Comparison of ENCODE assay signal across 13 cellular contexts in the genomic region with DNA sequence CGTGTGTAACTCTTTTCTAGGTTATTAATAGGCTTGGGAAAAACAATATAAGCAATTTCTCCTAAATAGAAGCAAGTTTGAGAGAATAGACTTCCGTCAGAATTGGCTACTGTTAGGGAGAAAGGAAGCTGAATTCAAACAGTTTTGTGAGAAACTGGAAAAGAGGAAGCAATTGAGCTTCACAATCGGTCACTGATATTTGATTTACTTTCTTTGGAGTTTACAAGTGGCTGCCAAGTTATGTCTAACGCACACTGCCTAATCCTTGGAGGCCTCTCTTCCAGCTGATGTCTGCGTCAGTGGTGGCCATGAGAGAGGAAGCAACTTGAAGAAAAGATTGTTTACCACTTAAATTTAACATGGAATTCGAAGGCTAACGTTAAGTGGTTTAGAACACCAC.
A peak's percentile ranks its signal among the peaks of the same experiment; 100 is the strongest.
DNase-seq lines count a peak whose midpoint lies in the region; ATAC-seq and TF ChIP-seq lines count a peak whose summit lies in the region.
"Had no signal": no experiment of that assay in that cellular context is flagged by ENCODE, and none has a peak within 500 bp of the region (broad histone marks: within the 10 kb centered on the region; RNA-seq: fewer than 3 reads in every experiment).

No MANE protein-coding gene starts in this region.

- CTCF ChIA-PET in IMR-90 (lab: Yijun Ruan, JAX) = no interaction called here

- no peak overlapping the region for H2BK120ac ChIP-seq in IMR-90 (ENCODE audit: low read depth, low read length)

- H3K27me3 ChIP-seq in IMR-90 (ENCODE audit: control insufficient read depth, insufficient read depth, low read length) (peaks cover 2% of the 10 kb centered on the region; the same call in 1 of the 2 replicates), body of pancreas (no peaks in the 10 kb centered on the region)
- H3K27me3 ChIP-seq: tibial nerve had no signal

- POLR2A ChIA-PET in IMR-90 (lab: Charles Lee; ENCODE audit: unreplicated experiment) = interaction anchor here (0.6 kb wide), 1 partner anchor 489 kb away, joined by 3 read pairs; no protein-coding TSS in a partner anchor

- H3K4ac ChIP-seq in IMR-90 (ENCODE audit: low read depth, low read length) = no peak overlapping the region

- H3K9me3 ChIP-seq in IMR-90 (ENCODE audit: control insufficient read depth, insufficient read depth, low read length) (no peaks in the 10 kb centered on the region), body of pancreas (no peaks in the 10 kb centered on the region)
- H3K9me3 ChIP-seq: tibial nerve had no signal

- in situ Hi-C loops in IMR-90 (cut with MboI; ENCODE audit: low sequenced_read_pairs) = no loop called here

- no peak for TF ChIP-seq RAD21 in IMR-90 (IDR thresholded peaks at IDR 0.05; ENCODE audit: low read length)

- H3K4me3 ChIP-seq in IMR-90 (ENCODE audit: insufficient read depth, low read depth, low read length) (no peak overlapping the region), body of pancreas (no peak overlapping the region)
- H3K4me3 ChIP-seq: tibial nerve had no signal

- no peaks in the 10 kb centered on the region for H3K36me3 ChIP-seq in IMR-90 (ENCODE audit: control insufficient read depth, insufficient read depth, low read length)
- no peaks in the 10 kb centered on the region for H3K36me3 ChIP-seq in body of pancreas (replicated peaks in 1 of 2; ENCODE audit: insufficient read depth in 1 of 2, low read depth in 2 of 2)
- H3K36me3 ChIP-seq: tibial nerve had no signal

- H3K4me2 ChIP-seq in IMR-90 (ENCODE audit: low read depth, low read length) = no peak overlapping the region

- H3K9me1 ChIP-seq in IMR-90 (ENCODE audit: insufficient read depth, low read length) = no peaks in the 10 kb centered on the region

- ATAC-seq in IMR-90 (ENCODE audit: low read depth) (peak; percentile 29; the same call in 1 of the 2 replicates), body of pancreas (peak; percentile 38), GM18873 (IDR thresholded peaks at IDR 0.05; ENCODE audit: low FRiP score, unreplicated experiment) (no peak)

- DNase-seq in IMR-90 (peak; percentile 43), body of pancreas (peak in 3 of 4 donors; percentile 9 to 33 (median 27)), iris pigment epithelial cell (ENCODE audit: low read depth) (peak; percentile 76), pons (ENCODE audit: low spot score) (peak; percentile 9), NCI-H1092 treated with DMSO at 0.1 percent for 48 hours (lab: John Stamatoyannopoulos, UW) (no peak), kidney tubule cell (ENCODE audit: low spot score) (no peak)
- DNase-seq in stimulated activated naive CD4-positive, alpha-beta T cell (lab: John Stamatoyannopoulos, UW) = no peak
- DNase-seq: activated naive CD4-positive, alpha-beta T cell treated with anti-CD3 and anti-CD28 coated beads for 36 hours; NCI-H1048; NCI-H446; RPMI8226 had no signal

- H3K4me1 ChIP-seq in IMR-90 (ENCODE audit: control insufficient read depth, insufficient read depth, low read length) (no peaks in the 10 kb centered on the region), body of pancreas (peaks cover 15% of the 10 kb centered on the region)

- H4K8ac ChIP-seq in IMR-90 (ENCODE audit: low read depth in 2 of 2, low read length in 2 of 2) = no peak overlapping the region

- H2BK20ac ChIP-seq in IMR-90 (ENCODE audit: low read depth, low read length) = no peak overlapping the region

- BruUV-seq in IMR-90 (replicated peaks; lab: Mats Ljungman, UMichigan) = no TSS peak

- dilution Hi-C loops in IMR-90 (cut with HindIII; ENCODE audit: low sequenced_read_pairs, unreplicated experiment) = no loop called here

- H4K20me1 ChIP-seq in IMR-90 (ENCODE audit: insufficient read depth, low read length) = no peaks in the 10 kb centered on the region

- H2BK5ac ChIP-seq in IMR-90 (ENCODE audit: low read depth, low read length, poor library complexity, severe bottlenecking) = no peak overlapping the region

- no peak overlapping the region for H2BK15ac ChIP-seq in IMR-90 (ENCODE audit: low read depth, low read length)

- H3K23ac ChIP-seq in IMR-90 (ENCODE audit: low read depth, low read length) = no peak overlapping the region

- no peak overlapping the region for H3K56ac ChIP-seq in IMR-90 (ENCODE audit: extremely low read depth, insufficient read depth, low read length)

- intact Hi-C loops in IMR-90 (cut with micrococcal nuclease) = no loop called here
- intact Hi-C loops in body of pancreas (cut with DNase I) = loop anchor here (10.0 kb wide), 1 partner anchor 347 kb away; no protein-coding TSS in a partner anchor

- no CpG with 5 or more reads among the region's 7 CpGs for WGBS in IMR-90 (ENCODE audit: extremely low coverage in 2 of 2, insufficient read length in 1 of 2), 2 experiments
- WGBS in body of pancreas, 2 donors = 25 to 40% methylated on average over 7 of the region's 7 CpGs

- no peak overlapping the region for H4K5ac ChIP-seq in IMR-90 (ENCODE audit: low read depth, low read length)

- no peak for TF ChIP-seq CTCF in IMR-90 (conservative IDR thresholded peaks at IDR 0.05; ENCODE audit: low read depth, low read length)
- no peak for TF ChIP-seq CTCF in body of pancreas (IDR thresholded peaks at IDR 0.05)

- no peak overlapping the region for H3K9ac ChIP-seq in IMR-90 (ENCODE audit: low read depth, low read length)

- no peak overlapping the region for H3K18ac ChIP-seq in IMR-90 (ENCODE audit: low read depth, low read length)

- TF ChIP-seq POLR2A in IMR-90 (IDR thresholded peaks at IDR 0.05; ENCODE audit: low read depth, low read length) (no peak), body of pancreas (IDR thresholded peaks at IDR 0.05) (no peak)

- no peak overlapping the region for H2AK9ac ChIP-seq in IMR-90 (replicated peaks; ENCODE audit: low read depth, low read length, poor library complexity)

- no peak overlapping the region for H3K14ac ChIP-seq in IMR-90 (replicated peaks; ENCODE audit: low read depth, low read length)

- no peak overlapping the region for H2AFZ ChIP-seq in IMR-90 (replicated peaks; ENCODE audit: low read length, poor library complexity)

- H2AK5ac ChIP-seq in IMR-90 (ENCODE audit: low read depth, low read length) = no peak overlapping the region

- H4K91ac ChIP-seq in IMR-90 (ENCODE audit: insufficient read depth, low read depth, low read length) = no peak overlapping the region

- H3K27ac ChIP-seq in IMR-90 (ENCODE audit: insufficient read depth, low read length) (no peak overlapping the region), body of pancreas (peak overlapping the region in 2 of 4 donors; percentile 9 to 42)

- no peaks in the 10 kb centered on the region for H3K79me1 ChIP-seq in IMR-90 (ENCODE audit: low read depth in 1 of 2, low read length in 2 of 2)

TF ChIP-seq in IMR-90, 13 proteins besides CTCF, POLR2A, EP300 and RAD21:
- TF ChIP-seq, protein P1, sequence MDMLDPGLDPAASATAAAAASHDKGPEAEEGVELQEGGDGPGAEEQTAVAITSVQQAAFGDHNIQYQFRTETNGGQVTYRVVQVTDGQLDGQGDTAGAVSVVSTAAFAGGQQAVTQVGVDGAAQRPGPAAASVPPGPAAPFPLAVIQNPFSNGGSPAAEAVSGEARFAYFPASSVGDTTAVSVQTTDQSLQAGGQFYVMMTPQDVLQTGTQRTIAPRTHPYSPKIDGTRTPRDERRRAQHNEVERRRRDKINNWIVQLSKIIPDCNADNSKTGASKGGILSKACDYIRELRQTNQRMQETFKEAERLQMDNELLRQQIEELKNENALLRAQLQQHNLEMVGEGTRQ (IDR thresholded peaks at IDR 0.05; ENCODE audit: low read depth, low read length) = no peak
- TF ChIP-seq MAFK (IDR thresholded peaks at IDR 0.05; ENCODE audit: low read depth, low read length) (no peak), NFE2L2 (IDR thresholded peaks at IDR 0.05; ENCODE audit: low read depth, low read length) (no peak), MXI1 (IDR thresholded peaks at IDR 0.05; ENCODE audit: borderline replicate concordance, low read depth, low read length) (no peak), SMC3 (IDR thresholded peaks at IDR 0.05; ENCODE audit: low read depth, low read length) (no peak), CEBPB (IDR thresholded peaks at IDR 0.05; ENCODE audit: low read depth, low read length) (no peak), RCOR1 (IDR thresholded peaks at IDR 0.05; ENCODE audit: insufficient replicate concordance, low read length) (no peak), MAZ (IDR thresholded peaks at IDR 0.05; ENCODE audit: borderline replicate concordance, low read depth, low read length) (no peak), CHD1 (IDR thresholded peaks at IDR 0.05; ENCODE audit: low read depth, low read length) (no peak), RFX5 (IDR thresholded peaks at IDR 0.05; ENCODE audit: low read depth, low read length) (no peak)
- TF ChIP-seq, protein P2, sequence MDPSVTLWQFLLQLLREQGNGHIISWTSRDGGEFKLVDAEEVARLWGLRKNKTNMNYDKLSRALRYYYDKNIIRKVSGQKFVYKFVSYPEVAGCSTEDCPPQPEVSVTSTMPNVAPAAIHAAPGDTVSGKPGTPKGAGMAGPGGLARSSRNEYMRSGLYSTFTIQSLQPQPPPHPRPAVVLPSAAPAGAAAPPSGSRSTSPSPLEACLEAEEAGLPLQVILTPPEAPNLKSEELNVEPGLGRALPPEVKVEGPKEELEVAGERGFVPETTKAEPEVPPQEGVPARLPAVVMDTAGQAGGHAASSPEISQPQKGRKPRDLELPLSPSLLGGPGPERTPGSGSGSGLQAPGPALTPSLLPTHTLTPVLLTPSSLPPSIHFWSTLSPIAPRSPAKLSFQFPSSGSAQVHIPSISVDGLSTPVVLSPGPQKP (IDR thresholded peaks at IDR 0.05; ENCODE audit: borderline replicate concordance, low read depth, low read length) = no peak
TF ChIP-seq in IMR-90: peak in this region for 0.

Comparison
In these comparisons a context has a peak if more than half of its experiments do, and no peak if none do; other contexts are left out.
1. DNase-seq: peak in IMR-90 (single experiment), body of pancreas (3 of 4), iris pigment epithelial cell (single experiment) and pons (single experiment); none in NCI-H1092 treated with DMSO at 0.1 percent for 48 hours (single experiment), stimulated activated naive CD4-positive, alpha-beta T cell (0 of 6) and kidney tubule cell (single experiment).